ENCODE assay signal across 8 cellular contexts in the genomic region with DNA sequence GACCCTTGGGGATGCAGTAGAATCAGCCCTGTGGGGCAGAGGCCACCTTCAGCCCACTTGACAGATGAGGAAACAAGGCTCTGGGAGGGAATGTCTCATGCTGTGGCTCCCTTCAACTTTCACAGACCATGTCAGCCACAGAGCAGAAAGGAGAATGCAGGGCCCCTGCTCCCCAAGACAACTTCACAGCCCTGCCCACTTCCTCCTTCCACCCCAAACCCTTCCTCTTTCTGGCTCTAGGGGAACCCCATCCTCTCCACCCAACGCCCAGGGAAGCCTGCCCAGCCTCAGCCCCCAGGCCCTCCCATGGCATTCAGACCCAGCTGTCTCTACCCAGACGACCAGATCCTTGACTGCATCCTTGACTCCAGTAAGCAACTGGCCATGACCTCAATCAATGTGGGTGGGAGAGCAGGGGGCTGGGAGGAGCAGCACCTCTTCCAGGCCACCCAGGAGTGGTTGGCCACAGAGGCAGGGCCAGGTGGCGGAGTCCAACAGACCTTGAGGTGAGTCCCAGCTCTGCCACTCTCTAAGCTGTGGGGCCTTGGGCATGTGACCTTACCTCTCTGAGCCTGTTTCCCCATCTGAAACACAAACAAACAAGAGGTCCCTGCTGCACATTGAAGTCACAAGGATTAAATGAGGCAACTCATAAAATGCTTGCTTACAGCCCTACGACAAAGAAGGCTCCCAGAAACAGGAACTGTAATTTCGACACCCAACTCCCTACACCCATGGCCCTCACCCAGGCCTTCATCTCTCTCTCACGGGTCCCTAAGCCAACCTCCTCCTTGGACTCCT. TPM values are rescaled to one million over a fixed set of nuclear protein-coding genes. Genes with fewer than 3 reads are reported as not detected.
DNase-seq lines count a peak whose midpoint lies in the region; ATAC-seq and TF ChIP-seq lines count a peak whose summit lies in the region.

No MANE protein-coding gene starts in this region.

- H3K27me3 ChIP-seq in dorsolateral prefrontal cortex: no peaks in the 10 kb centered on the region

- H3K4me3 ChIP-seq in dorsolateral prefrontal cortex: no peak overlapping the region

- peaks cover 85% of the 10 kb centered on the region for H3K4me1 Mint-ChIP-seq in CD14-positive monocyte

- no peak for TF ChIP-seq CTCF in CD14-positive monocyte (IDR thresholded peaks at IDR 0.05)
- TF ChIP-seq CTCF in dorsolateral prefrontal cortex (IDR thresholded peaks at IDR 0.05 in 54 of 56, conservative IDR thresholded peaks at IDR 0.05 in 2 of 56; ENCODE audit: low read depth in 1 of 56, partially characterized antibody in 56 of 56): no peak

- H3K4me3 Mint-ChIP-seq in CD14-positive monocyte: peak overlapping the region; percentile 73 to 84

- peaks cover 0 to 5% (median 0%) of the 10 kb centered on the region in 3 donors for H3K27me3 Mint-ChIP-seq in CD14-positive monocyte (ENCODE audit: low read depth in 3 of 3)

- intact Hi-C loops in CD14-positive monocyte (cut with micrococcal nuclease) (loop anchor here (1.0 to 5.0 kb wide), 4 partner anchors 9 to 81 kb away; a partner anchor contains a TSS), dorsolateral prefrontal cortex (cut with DNase I) (no loop called here)

- ATAC-seq in HG02588 (IDR thresholded peaks at IDR 0.05; ENCODE audit: unreplicated experiment) (peak; percentile 40), left lobe of liver (peak; percentile 46), GM19023 (IDR thresholded peaks at IDR 0.05; ENCODE audit: unreplicated experiment) (no peak)

- DNase-seq in CD14-positive monocyte (ENCODE audit: low spot score) (peak; percentile 95), left lobe of liver (ENCODE audit: low spot score) (no peak), dorsolateral prefrontal cortex (no peak), kidney tubule cell (ENCODE audit: low spot score) (no peak), COLO829 (ENCODE audit: low spot score) (no peak)
- peak; percentile 26 for DNase-seq in activated CD4-positive, alpha-beta T cell treated with anti-CD3 and anti-CD28 coated beads, Interleukin-2, amount 50 U/mL, for 1 hour

- peak overlapping the region; percentile 100 for H3K27ac Mint-ChIP-seq in CD14-positive monocyte

- H3K9me3 Mint-ChIP-seq in CD14-positive monocyte: peaks cover 0 to 3% (median 0%) of the 10 kb centered on the region in 7 donors

- H3K27ac ChIP-seq in dorsolateral prefrontal cortex: peak overlapping the region in 29 of 59 donors; percentile 8 to 80 (median 52)

- peaks cover 74 to 85% of the 10 kb centered on the region in 2 donors for H3K36me3 Mint-ChIP-seq in CD14-positive monocyte

RNA-seq across cellular contexts. Expression of a gene that starts 15.8 kb away (rescaled TPM):
- 100 to 1,000 TPM; 125 to 133 TPM for polyA plus RNA-seq in CD14-positive monocyte
- total RNA-seq in left lobe of liver: 15.0 TPM
- 10 to 100 TPM; 24.6 to 71.4 (median 34.2) TPM for total RNA-seq in dorsolateral prefrontal cortex

RNA-seq across cellular contexts. Expression of a gene that starts 18.4 kb away (rescaled TPM):
- 1 to 10 TPM in 1 of 2 donors, under 1 TPM in 1; 0.96 to 1.3 TPM for polyA plus RNA-seq in CD14-positive monocyte
- 5.3 TPM for total RNA-seq in left lobe of liver
- 10 to 100 TPM in 3 of 120 experiments, 1 to 10 TPM in 117; 5.3 to 12.0 (median 7.5) TPM for total RNA-seq in dorsolateral prefrontal cortex

RNA-seq across cellular contexts. Expression of a gene that starts 40.7 kb away (rescaled TPM):
- 10 to 100 TPM; 12.3 to 14.9 TPM for polyA plus RNA-seq in CD14-positive monocyte
- total RNA-seq in left lobe of liver (15.1 TPM), dorsolateral prefrontal cortex (100 to 1,000 TPM in 36 of 120 experiments, 10 to 100 TPM in 84; 60.1 to 130 (median 91.3) TPM)

RNA-seq across cellular contexts. Expression of a gene that starts 53.2 kb away (rescaled TPM):
- polyA plus RNA-seq in CD14-positive monocyte: 1 to 10 TPM; 2.3 to 3.4 TPM
- 35.9 TPM for total RNA-seq in left lobe of liver
- total RNA-seq in dorsolateral prefrontal cortex: 100 to 1,000 TPM in 3 of 120 experiments, 10 to 100 TPM in 117; 22.2 to 145 (median 47.8) TPM

Comparison
In these comparisons a context has a peak if more than half of its experiments do, and no peak if none do; other contexts are left out.
1. DNase-seq: peak in CD14-positive monocyte (single experiment) and activated CD4-positive, alpha-beta T cell treated with anti-CD3 and anti-CD28 coated beads, Interleukin-2, amount 50 U/mL, for 1 hour (single experiment); none in left lobe of liver (single experiment), dorsolateral prefrontal cortex (0 of 10), kidney tubule cell (single experiment) and COLO829 (single experiment).
2. intact Hi-C loops: an anchor here in CD14-positive monocyte (1.0 to 5.0 kb wide); none called in dorsolateral prefrontal cortex.